19 cellular contexts compared by ENCODE assay signal in genomic region chr5:158385982-158386381, GRCh38.
"Had no signal": no experiment of that assay in that cellular context is flagged by ENCODE, and none has a peak within 500 bp of the region (broad histone marks: within the 10 kb centered on the region; RNA-seq: fewer than 3 reads in every experiment).

No MANE protein-coding gene starts in this region.

- DNase-seq: activated CD4-positive, alpha-beta T cell treated with anti-CD3 and anti-CD28 coated beads for 48 hours; activated CD8-positive, alpha-beta T cell treated with anti-CD3 and anti-CD28 coated beads for 36 hours; activated effector memory CD4-positive, alpha-beta T cell treated with anti-CD3 and anti-CD28 coated beads, Interleukin-2, amount 50 U/mL, for 16 hours; activated T-cell treated with anti-CD3 and anti-CD28 coated beads, Interleukin-2, amount 50 U/mL, for 4 hours; body of pancreas; cortex of kidney; effector CD8-positive, alpha-beta T cell; naive thymus-derived CD4-positive, alpha-beta T cell; retina; stimulated activated CD4-positive, alpha-beta T cell treated with anti-CD3 and anti-CD28 coated beads, Interleukin-2, amount 100 ng/mL, for 48 hours; stimulated activated naive CD4-positive, alpha-beta T cell; tibial artery had no signal

- H3K27me3 Mint-ChIP-seq: activated CD8-positive, alpha-beta T cell treated with anti-CD3 and anti-CD28 coated beads for 36 hours; activated naive CD4-positive, alpha-beta T cell treated with anti-CD3 and anti-CD28 coated beads, Interleukin-2, amount 50 U/mL, for 24 hours; central memory CD8-positive, alpha-beta T cell; naive thymus-derived CD4-positive, alpha-beta T cell had no signal

- FAIRE-seq: islet of Langerhans, TTC549, urothelium cell line had no signal

- H3K27me3 ChIP-seq: body of pancreas, gastroesophageal sphincter, tibial artery had no signal

- H3K4me1 ChIP-seq: body of pancreas had no signal

- H3K27ac Mint-ChIP-seq: activated CD8-positive, alpha-beta T cell treated with anti-CD3 and anti-CD28 coated beads for 36 hours; activated naive CD4-positive, alpha-beta T cell treated with anti-CD3 and anti-CD28 coated beads, Interleukin-2, amount 50 U/mL, for 24 hours; naive thymus-derived CD4-positive, alpha-beta T cell; WTC11 had no signal

- H3K9me3 ChIP-seq: gastroesophageal sphincter, tibial artery had no signal

- H3K4me3 ChIP-seq: body of pancreas, gastroesophageal sphincter, tibial artery had no signal

- H3K9me3 Mint-ChIP-seq: activated naive CD4-positive, alpha-beta T cell treated with anti-CD3 and anti-CD28 coated beads, Interleukin-2, amount 50 U/mL, for 24 hours had no signal

- H3K4me3 Mint-ChIP-seq: activated CD8-positive, alpha-beta T cell treated with anti-CD3 and anti-CD28 coated beads for 36 hours; activated naive CD4-positive, alpha-beta T cell treated with anti-CD3 and anti-CD28 coated beads, Interleukin-2, amount 50 U/mL, for 24 hours; activated T-cell treated with anti-CD3 and anti-CD28 coated beads, Interleukin-2, amount 50 U/mL, for 4 hours; central memory CD8-positive, alpha-beta T cell; naive thymus-derived CD4-positive, alpha-beta T cell; WTC11 had no signal

- ATAC-seq: activated CD8-positive, alpha-beta T cell treated with anti-CD3 and anti-CD28 coated beads for 36 hours; activated T-cell treated with anti-CD3 and anti-CD28 coated beads, Interleukin-2, amount 50 U/mL, for 4 hours; body of pancreas; gastroesophageal sphincter; WTC11 had no signal

- H3K27ac ChIP-seq: body of pancreas, gastroesophageal sphincter had no signal

- H3K4me1 Mint-ChIP-seq: activated naive CD4-positive, alpha-beta T cell treated with anti-CD3 and anti-CD28 coated beads, Interleukin-2, amount 50 U/mL, for 24 hours; central memory CD8-positive, alpha-beta T cell; WTC11 had no signal

- H3K36me3 Mint-ChIP-seq: activated naive CD4-positive, alpha-beta T cell treated with anti-CD3 and anti-CD28 coated beads, Interleukin-2, amount 50 U/mL, for 24 hours; WTC11 had no signal

- H3K36me3 ChIP-seq: gastroesophageal sphincter, tibial artery had no signal
